ENCODE assay signal across 8 cellular contexts in the genomic region with DNA sequence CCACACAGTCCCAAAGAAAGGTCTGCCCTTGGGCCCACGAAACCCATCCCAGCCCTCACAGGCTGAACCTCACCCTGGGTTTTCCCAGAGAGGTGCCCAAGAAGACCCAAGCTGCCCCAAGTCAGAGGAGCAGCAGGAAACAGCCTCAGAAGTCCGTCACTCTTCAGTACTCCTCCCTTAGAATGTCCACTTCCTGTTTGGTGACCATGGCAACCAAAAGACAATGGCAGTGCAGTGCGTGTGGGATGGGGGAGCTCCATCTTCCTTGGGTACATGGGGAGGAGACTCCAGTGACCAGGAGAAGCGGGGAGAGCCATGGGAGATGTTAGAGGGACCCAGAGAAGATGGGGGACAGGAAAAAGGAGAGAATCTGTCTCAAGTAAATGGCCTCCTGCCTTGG. TPM values are rescaled to one million over a fixed set of nuclear protein-coding genes. Genes with fewer than 3 reads are reported as not detected.
DNase-seq lines count a peak whose midpoint lies in the region; ATAC-seq and TF ChIP-seq lines count a peak whose summit lies in the region.

No MANE protein-coding gene starts in this region.

- no peak for DNase-seq in mammary epithelial cell
- DNase-seq in breast epithelium (ENCODE audit: low spot score in 2 of 2): no peak
- no peak for DNase-seq in T-helper 2 cell treated with Interferon-gamma antibody and Interleukin-4, amounts not matched to agents 5 μg/mL and 100 μg/mL, for 36 hours (ENCODE audit: low spot score)
- DNase-seq in left cardiac atrium: peak; percentile 40
- DNase-seq in upper lobe of left lung: peak in 1 of 2 donors; percentile 46
- DNase-seq in NK-92 (lab: John Stamatoyannopoulos, UW; ENCODE audit: unreplicated experiment): no peak
- DNase-seq in stimulated activated CD4-positive, alpha-beta T cell treated with anti-CD3 and anti-CD28 coated beads, Interleukin-2, amount 100 ng/mL, for 48 hours: no peak

- no peaks in the 10 kb centered on the region for H3K27me3 ChIP-seq in mammary epithelial cell (ENCODE audit: insufficient read depth, low read length)
- no peaks in the 10 kb centered on the region for H3K27me3 ChIP-seq in breast epithelium
- H3K27me3 ChIP-seq in upper lobe of left lung: no peaks in the 10 kb centered on the region

- H3K36me3 Mint-ChIP-seq in T-helper 2 cell treated with Interferon-gamma antibody and Interleukin-4, amounts not matched to agents 5 μg/mL and 100 μg/mL, for 36 hours (ENCODE audit: low read depth): peaks cover 69% of the 10 kb centered on the region

- no peaks in the 10 kb centered on the region for H3K79me2 ChIP-seq in mammary epithelial cell (ENCODE audit: insufficient read depth, low read length)

- BruUV-seq in mammary epithelial cell (replicated peaks; lab: Mats Ljungman, UMichigan): no TSS peak

- H3K4me1 ChIP-seq in mammary epithelial cell (ENCODE audit: insufficient read depth, low read length) (peaks cover 1% of the 10 kb centered on the region), breast epithelium (no peaks in the 10 kb centered on the region), upper lobe of left lung (peaks cover 27 to 49% (median 41%) of the 10 kb centered on the region in 4 donors)

- H3K4me3 ChIP-seq in mammary epithelial cell (replicated peaks in 1 of 3; ENCODE audit: insufficient read depth in 1 of 3, low read depth in 2 of 3, low read length in 3 of 3): no peak overlapping the region
- no peak overlapping the region for H3K4me3 ChIP-seq in breast epithelium
- H3K4me3 ChIP-seq in upper lobe of left lung: no peak overlapping the region

- CTCF ChIA-PET in mammary epithelial cell (lab: Charles Lee; ENCODE audit: low non-redundant PET): no interaction called here

- H3K9ac ChIP-seq in mammary epithelial cell (ENCODE audit: insufficient read depth, low read length): no peak overlapping the region

- intact Hi-C loops in mammary epithelial cell (cut with micrococcal nuclease): loop anchor here (5.0 kb wide), 1 partner anchor 630 kb away; no protein-coding TSS in a partner anchor
- intact Hi-C loops in breast epithelium (cut with DNase I; ENCODE audit: low total_unique reads): loop anchor here (2.0 to 5.0 kb wide), 2 partner anchors 20 to 1640 kb away; no protein-coding TSS in a partner anchor
- intact Hi-C loops in left cardiac atrium (cut with DNase I): no loop called here

- H3K4me1 Mint-ChIP-seq in T-helper 2 cell treated with Interferon-gamma antibody and Interleukin-4, amounts not matched to agents 5 μg/mL and 100 μg/mL, for 36 hours (ENCODE audit: low read depth): peaks cover 35% of the 10 kb centered on the region

- H2AFZ ChIP-seq in mammary epithelial cell (ENCODE audit: low read depth, low read length): peak overlapping the region; percentile 31

- H3K27me3 Mint-ChIP-seq in T-helper 2 cell treated with Interferon-gamma antibody and Interleukin-4, amounts not matched to agents 5 μg/mL and 100 μg/mL, for 36 hours (ENCODE audit: low read depth): no peaks in the 10 kb centered on the region

- ATAC-seq in left cardiac atrium: peak in 1 of 2 donors; percentile 64
- ATAC-seq in upper lobe of left lung (ENCODE audit: low FRiP score in 2 of 2): peak; percentile 72 to 79
- no peak for ATAC-seq in HG03565 (IDR thresholded peaks at IDR 0.05; ENCODE audit: unreplicated experiment)

- peak overlapping the region; percentile 95 for H3K27ac Mint-ChIP-seq in T-helper 2 cell treated with Interferon-gamma antibody and Interleukin-4, amounts not matched to agents 5 μg/mL and 100 μg/mL, for 36 hours

- no peak overlapping the region for H3K27ac ChIP-seq in mammary epithelial cell (ENCODE audit: insufficient read depth, low read depth, low read length)
- no peak overlapping the region for H3K27ac ChIP-seq in breast epithelium
- H3K27ac ChIP-seq in upper lobe of left lung: peak overlapping the region; percentile 74 to 86 (median 80)

- dilution Hi-C loops in mammary epithelial cell (cut with HindIII; ENCODE audit: low sequenced_read_pairs): no loop called here

- 40% methylated on average over 4 of the region's 4 CpGs for WGBS in mammary epithelial cell (ENCODE audit: low coverage, missing lambda C conversion rate)
- 48 to 58% methylated on average over 2 to 4 of the region's 4 CpGs for WGBS in upper lobe of left lung, 2 donors

- no peak for TF ChIP-seq CTCF in mammary epithelial cell (conservative IDR thresholded peaks at IDR 0.05 in 1 of 2, IDR thresholded peaks at IDR 0.05 in 1 of 2; ENCODE audit: extremely low read depth in 1 of 2, insufficient read depth in 1 of 2, low read depth in 1 of 2, low read length in 2 of 2)
- no peak for TF ChIP-seq CTCF in breast epithelium (IDR thresholded peaks at IDR 0.05)
- TF ChIP-seq CTCF in upper lobe of left lung (IDR thresholded peaks at IDR 0.05): no peak

- H3K36me3 ChIP-seq in mammary epithelial cell (ENCODE audit: insufficient read depth, low read length) (no peaks in the 10 kb centered on the region), breast epithelium (no peaks in the 10 kb centered on the region), upper lobe of left lung (peaks cover 0 to 7% (median 4%) of the 10 kb centered on the region in 4 donors)

- no peak overlapping the region for H3K4me2 ChIP-seq in mammary epithelial cell (ENCODE audit: insufficient read depth, low read depth, low read length)

- H4K20me1 ChIP-seq in mammary epithelial cell (ENCODE audit: insufficient read depth, low read length): no peaks in the 10 kb centered on the region

- peak overlapping the region; percentile 18 for H3K4me3 Mint-ChIP-seq in T-helper 2 cell treated with Interferon-gamma antibody and Interleukin-4, amounts not matched to agents 5 μg/mL and 100 μg/mL, for 36 hours

- no peaks in the 10 kb centered on the region for H3K9me3 Mint-ChIP-seq in T-helper 2 cell treated with Interferon-gamma antibody and Interleukin-4, amounts not matched to agents 5 μg/mL and 100 μg/mL, for 36 hours

- no peak for TF ChIP-seq POLR2A in breast epithelium (IDR thresholded peaks at IDR 0.05)
- TF ChIP-seq POLR2A in upper lobe of left lung (IDR thresholded peaks at IDR 0.05): peak in 1 of 4 donors; percentile 11

- H3K9me3 ChIP-seq in mammary epithelial cell (replicated peaks; ENCODE audit: insufficient read depth, low read length): no peaks in the 10 kb centered on the region
- no peaks in the 10 kb centered on the region for H3K9me3 ChIP-seq in breast epithelium
- H3K9me3 ChIP-seq in upper lobe of left lung: no peaks in the 10 kb centered on the region

- in situ Hi-C loops in mammary epithelial cell (cut with MboI; ENCODE audit: low sequenced_read_pairs in 2 of 2): no loop called here

- peak in 2 of 4 donors; percentile 16 to 89 for TF ChIP-seq EP300 in upper lobe of left lung (IDR thresholded peaks at IDR 0.05)

RNA-seq across cellular contexts. Expression of a gene that starts 11.3 kb away (rescaled TPM):
- under 1 TPM; 0.47 to 0.50 TPM for total RNA-seq in mammary epithelial cell
- polyA plus RNA-seq in mammary epithelial cell: 0.63 TPM
- polyA minus RNA-seq in mammary epithelial cell: not detected
- total RNA-seq in breast epithelium: 10 to 100 TPM in 1 of 3 donors, 1 to 10 TPM in 2; 5.2 to 16.6 (median 6.7) TPM
- total RNA-seq in left cardiac atrium: 10 to 100 TPM in 1 of 2 donors, 1 to 10 TPM in 1; 4.5 to 12.5 TPM
- total RNA-seq in upper lobe of left lung: 10 to 100 TPM; 25.2 to 71.4 (median 42.5) TPM

RNA-seq across cellular contexts. Expression of a gene that starts 24.5 kb away (rescaled TPM):
- total RNA-seq in mammary epithelial cell (1 to 10 TPM in 1 of 2 donors, not detected in 1; 1.0 TPM), breast epithelium (10 to 100 TPM; 12.1 to 21.0 (median 12.5) TPM), left cardiac atrium (1 to 10 TPM; 3.0 to 4.3 TPM), upper lobe of left lung (10 to 100 TPM in 5 of 6 donors, 1 to 10 TPM in 1; 1.5 to 50.7 (median 20.5) TPM)
- polyA plus RNA-seq in mammary epithelial cell: not detected
- polyA minus RNA-seq in mammary epithelial cell: not detected

Comparison
In these comparisons a context has a peak if more than half of its experiments do, and no peak if none do; other contexts are left out.
1. H3K27ac ChIP-seq: peak in upper lobe of left lung (4 of 4); none in mammary epithelial cell (single experiment) and breast epithelium (0 of 2).
2. intact Hi-C loops: an anchor here in mammary epithelial cell (5.0 kb wide) and breast epithelium (2.0 to 5.0 kb wide); none called in left cardiac atrium.